Comparison of ENCODE assay signal across 9 cellular contexts in genomic region chr3:171284308-171285075, GRCh38.
DNase-seq lines count a peak whose midpoint lies in the region; ATAC-seq and TF ChIP-seq lines count a peak whose summit lies in the region.
"Had no signal": no experiment of that assay in that cellular context is flagged by ENCODE, and none has a peak within 500 bp of the region (broad histone marks: within the 10 kb centered on the region; RNA-seq: fewer than 3 reads in every experiment).

No MANE protein-coding gene starts in this region.

- peak; percentile 61 for ATAC-seq in HG02759 (IDR thresholded peaks at IDR 0.05; ENCODE audit: unreplicated experiment)
- ATAC-seq in T-cell (replicated peaks in 1 of 4): peak; percentile 42 to 72 (median 61)

- TF ChIP-seq CTCF in transverse colon (IDR thresholded peaks at IDR 0.05): no peak

- peak overlapping the region; percentile 15 to 60 (median 59) for H3K27ac ChIP-seq in transverse colon
- H3K27ac ChIP-seq: 22Rv1 had no signal

- peaks cover 10% of the 10 kb centered on the region for H3K36me3 Mint-ChIP-seq in T-cell

- TF ChIP-seq EP300 in transverse colon (IDR thresholded peaks at IDR 0.05; ENCODE audit: low read depth): no peak

- peaks cover 72 to 75% (median 74%) of the 10 kb centered on the region in 3 donors for H3K4me1 Mint-ChIP-seq in T-cell

- peaks cover 0 to 33% (median 12%) of the 10 kb centered on the region in 4 donors for H3K4me1 ChIP-seq in transverse colon

- no peak overlapping the region for H3K4me3 ChIP-seq in transverse colon

- H3K27ac Mint-ChIP-seq in T-cell: peak overlapping the region in 1 of 2 donors; percentile 20

- intact Hi-C loops in transverse colon (cut with DNase I; ENCODE audit: low total_unique reads): no loop called here

- CTCF ChIA-PET in T-cell (lab: Charles Lee): interaction anchor here in 1 of 2 donors (1.2 kb wide), 1 partner anchor 9 kb away, joined by 4 read pairs; no protein-coding TSS in a partner anchor

- H3K36me3 ChIP-seq in transverse colon: no peaks in the 10 kb centered on the region

- no peaks in the 10 kb centered on the region for H3K9me3 ChIP-seq in transverse colon

- POLR2A ChIA-PET in T-cell (lab: Charles Lee): no interaction called here

- no peaks in the 10 kb centered on the region for H3K9me3 Mint-ChIP-seq in T-cell

- WGBS in transverse colon (ENCODE audit: low coverage in 1 of 2), 2 donors: 59 to 62% methylated on average over 4 to 5 of the region's 5 CpGs

- in situ Hi-C loops in transverse colon (cut with MboI; ENCODE audit: low pct_ligation_motif_present in 1 of 4, low pct_unique_long_range_greater_than_20kb in 1 of 4, low sequenced_read_pairs in 3 of 4): no loop called here

- TF ChIP-seq POLR2A in transverse colon (IDR thresholded peaks at IDR 0.05): no peak

- H3K27me3 Mint-ChIP-seq in T-cell: no peaks in the 10 kb centered on the region

- DNase-seq in DMS 273 (lab: John Stamatoyannopoulos, UW; ENCODE audit: unreplicated experiment) (peak; percentile 74), DMS 273 treated with DMSO at 0.1 percent for 48 hours (lab: John Stamatoyannopoulos, UW) (no peak), T-cell (no peak), glomerular visceral epithelial cell (ENCODE audit: extremely low spot score) (peak; percentile 93), transverse colon (no peak), RPMI8226 (no peak), GM19238 (ENCODE audit: insufficient read length, low spot score) (no peak)

- H3K27me3 ChIP-seq in transverse colon: no peaks in the 10 kb centered on the region

- H3K4me3 Mint-ChIP-seq in T-cell: peak overlapping the region in 1 of 3 donors; percentile 8

Comparison
In these comparisons a context has a peak if more than half of its experiments do, and no peak if none do; other contexts are left out.
1. DNase-seq: peak in DMS 273 (single experiment) and glomerular visceral epithelial cell (single experiment); none in DMS 273 treated with DMSO at 0.1 percent for 48 hours (single experiment), T-cell (0 of 34), transverse colon (single experiment), RPMI8226 (single experiment) and GM19238 (single experiment).